Comparison of ENCODE assay signal across 19 cellular contexts in genomic region chr7:32025381-32026075, GRCh38. TPM values are rescaled to one million over a fixed set of nuclear protein-coding genes. Genes with fewer than 3 reads are reported as not detected.
DNase-seq lines count a peak whose midpoint lies in the region; ATAC-seq and TF ChIP-seq lines count a peak whose summit lies in the region.
"Had no signal": no experiment of that assay in that cellular context is flagged by ENCODE, and none has a peak within 500 bp of the region (broad histone marks: within the 10 kb centered on the region; RNA-seq: fewer than 3 reads in every experiment).

No MANE protein-coding gene starts in this region.

- peak; percentile 77 for DNase-seq in DMS 273 (lab: John Stamatoyannopoulos, UW; ENCODE audit: unreplicated experiment)
- DNase-seq in G401 (ENCODE audit: low spot score): peak; percentile 67
- DNase-seq in NCI-H82 treated with DMSO at 0.1 percent for 48 hours (lab: John Stamatoyannopoulos, UW; ENCODE audit: unreplicated experiment): peak; percentile 36
- DNase-seq in nephron progenitor cell: no peak
- DNase-seq in Ammon's horn (ENCODE audit: low spot score): no peak
- DNase-seq in activated naive CD8-positive, alpha-beta T cell treated with anti-CD3 and anti-CD28 coated beads, Interleukin-2, amount 50 U/mL, for 24 hours: no peak
- no peak for DNase-seq in GM23338 (ENCODE audit: low spot score)
- DNase-seq: ACHN, DND-41, GOT3, Karpas-422, NCI-H1417 treated with DMSO at 0.1 percent for 48 hours, NCI-H2029, SHP77, SK-N-SH had no signal

- H3K9me2 ChIP-seq in GM23338 (ENCODE audit: insufficient read depth): no peaks in the 10 kb centered on the region
- H3K9me2 ChIP-seq: SK-N-SH had no signal

- H3K36me3 Mint-ChIP-seq in nephron progenitor cell (ENCODE audit: low read depth): no peaks in the 10 kb centered on the region
- H3K36me3 Mint-ChIP-seq in activated naive CD8-positive, alpha-beta T cell treated with anti-CD3 and anti-CD28 coated beads, Interleukin-2, amount 50 U/mL, for 24 hours (ENCODE audit: low read depth): no peaks in the 10 kb centered on the region
- H3K36me3 Mint-ChIP-seq in GM23338 (ENCODE audit: low read depth): no peaks in the 10 kb centered on the region
- H3K36me3 Mint-ChIP-seq: IgD-negative memory B cell had no signal

- no peaks in the 10 kb centered on the region for H3K36me3 ChIP-seq in GM23338 (ENCODE audit: insufficient read depth)

- H3K27me3 Mint-ChIP-seq in nephron progenitor cell (ENCODE audit: low read depth, poor library complexity) (peaks cover 10% of the 10 kb centered on the region), GM23338 (ENCODE audit: insufficient read depth, low read depth, poor library complexity) (peaks cover 4% of the 10 kb centered on the region)
- H3K27me3 Mint-ChIP-seq in activated naive CD8-positive, alpha-beta T cell treated with anti-CD3 and anti-CD28 coated beads, Interleukin-2, amount 50 U/mL, for 24 hours: no peaks in the 10 kb centered on the region
- H3K27me3 Mint-ChIP-seq: IgD-negative memory B cell had no signal

- in situ Hi-C loops in G401 (cut with HindIII; ENCODE audit: low sequenced_read_pairs): no loop called here

- no peak overlapping the region for H2AFZ ChIP-seq in GM23338

- no peaks in the 10 kb centered on the region for H3K9me3 Mint-ChIP-seq in nephron progenitor cell
- H3K9me3 Mint-ChIP-seq in activated naive CD8-positive, alpha-beta T cell treated with anti-CD3 and anti-CD28 coated beads, Interleukin-2, amount 50 U/mL, for 24 hours: peaks cover 7% of the 10 kb centered on the region
- H3K9me3 Mint-ChIP-seq in GM23338: no peaks in the 10 kb centered on the region

- H3K27me3 ChIP-seq in GM23338 (ENCODE audit: insufficient read depth): no peaks in the 10 kb centered on the region

- H3K27ac Mint-ChIP-seq in nephron progenitor cell (peak overlapping the region; percentile 44), GM23338 (no peak overlapping the region)
- H3K27ac Mint-ChIP-seq in activated naive CD8-positive, alpha-beta T cell treated with anti-CD3 and anti-CD28 coated beads, Interleukin-2, amount 50 U/mL, for 24 hours: no peak overlapping the region

- H3K4me3 Mint-ChIP-seq in nephron progenitor cell (no peak overlapping the region), GM23338 (no peak overlapping the region)
- H3K4me3 Mint-ChIP-seq in activated naive CD8-positive, alpha-beta T cell treated with anti-CD3 and anti-CD28 coated beads, Interleukin-2, amount 50 U/mL, for 24 hours: no peak overlapping the region

- no peak for ATAC-seq in activated naive CD8-positive, alpha-beta T cell treated with anti-CD3 and anti-CD28 coated beads, Interleukin-2, amount 50 U/mL, for 24 hours
- ATAC-seq in GM23338: no peak
- ATAC-seq: HCT116 had no signal

- no peak overlapping the region for H3K4me2 ChIP-seq in GM23338
- H3K4me2 ChIP-seq: SK-N-SH had no signal

- TF ChIP-seq CTCF in nephron progenitor cell (IDR thresholded peaks at IDR 0.05) (no peak), GM23338 (conservative IDR thresholded peaks at IDR 0.05; ENCODE audit: low read depth in 2 of 2) (no peak)

- H4K20me1 ChIP-seq in GM23338 (replicated peaks; ENCODE audit: insufficient read depth): no peaks in the 10 kb centered on the region

- H3K4me3 ChIP-seq in GM23338: no peak overlapping the region

- peaks cover 9% of the 10 kb centered on the region for H3K4me1 Mint-ChIP-seq in nephron progenitor cell
- no peaks in the 10 kb centered on the region for H3K4me1 Mint-ChIP-seq in activated naive CD8-positive, alpha-beta T cell treated with anti-CD3 and anti-CD28 coated beads, Interleukin-2, amount 50 U/mL, for 24 hours
- 0 out of 3 replicates have a peak, but pooled peaks cover 2% of the 10 kb centered on the region for H3K4me1 Mint-ChIP-seq in GM23338
- H3K4me1 Mint-ChIP-seq: IgD-negative memory B cell had no signal

- H3K79me2 ChIP-seq in GM23338 (replicated peaks; ENCODE audit: insufficient read depth): no peaks in the 10 kb centered on the region

- no peak overlapping the region for H3K27ac ChIP-seq in GM23338 (ENCODE audit: low read depth)
- H3K27ac ChIP-seq: C4-2B had no signal

- H3F3A ChIP-seq in GM23338 (replicated peaks; ENCODE audit: low read depth): no peaks in the 10 kb centered on the region

- no peaks in the 10 kb centered on the region for H3K4me1 ChIP-seq in GM23338 (ENCODE audit: insufficient read depth)

TF ChIP-seq in GM23338, 12 proteins besides CTCF, POLR2A, EP300 and RAD21:
- TF ChIP-seq POLR2AphosphoS5 (IDR thresholded peaks at IDR 0.05; ENCODE audit: low read depth) (no peak), REST (IDR thresholded peaks at IDR 0.05; ENCODE audit: unreplicated experiment) (no peak), JUNB (IDR thresholded peaks at IDR 0.05; ENCODE audit: unreplicated experiment) (no peak), NANOG (IDR thresholded peaks at IDR 0.05; ENCODE audit: borderline replicate concordance) (no peak)
TF ChIP-seq in GM23338: peak in this region for 0.

RNA-seq across cellular contexts. Expression of gene PDE1C, which starts 44.7 kb away (rescaled TPM):
- total RNA-seq in G401 (2014; rRNA removed; shearing (Covaris generic)): not detected in 2 replicates
- total RNA-seq in GM23338 (2014; rRNA removed; shearing (Covaris generic)): 0.28 and 0.74 TPM in 2 replicates
- not detected in 2 replicates for polyA plus RNA-seq in GM23338 (2016; fragmentation: Nextera tagmentation; extraction: Ambion mirVana)
- total RNA-seq: OCI-LY7 had no signal
- polyA plus RNA-seq: IgD-negative memory B cell had no signal

Comparison
In these comparisons a context has a peak if more than half of its experiments do, and no peak if none do; other contexts are left out.
1. DNase-seq: peak in DMS 273 (single experiment), G401 (single experiment) and NCI-H82 treated with DMSO at 0.1 percent for 48 hours (single experiment); none in nephron progenitor cell (single experiment), Ammon's horn (single experiment), activated naive CD8-positive, alpha-beta T cell treated with anti-CD3 and anti-CD28 coated beads, Interleukin-2, amount 50 U/mL, for 24 hours (single experiment) and GM23338 (single experiment).